In genomic region chr10:102247724-102248123, GRCh38 we compare ENCODE assay signal across 15 cellular contexts. TPM values are rescaled to one million over a fixed set of nuclear protein-coding genes. Genes with fewer than 3 reads are reported as not detected.
DNase-seq lines count a peak whose midpoint lies in the region; ATAC-seq and TF ChIP-seq lines count a peak whose summit lies in the region.
"Had no signal": no experiment of that assay in that cellular context is flagged by ENCODE, and none has a peak within 500 bp of the region (broad histone marks: within the 10 kb centered on the region; RNA-seq: fewer than 3 reads in every experiment).

No MANE protein-coding gene starts in this region.

- no peak for TF ChIP-seq POLR2A in stomach (IDR thresholded peaks at IDR 0.05)

- H3K27ac ChIP-seq in ACC112 (ENCODE audit: low read depth, low read length) (no peak overlapping the region), stomach (no peak overlapping the region)
- H3K27ac ChIP-seq: HL-60 had no signal

- peaks cover 6% of the 10 kb centered on the region; the same call in 1 of the 2 replicates for H3K36me3 ChIP-seq in ACC112 (ENCODE audit: insufficient read depth, low read length)
- H3K36me3 ChIP-seq in GM06990 (ENCODE audit: control insufficient read depth, insufficient read depth, low read length): peaks cover 5% of the 10 kb centered on the region
- peaks cover 0 to 11% (median 3%) of the 10 kb centered on the region in 4 donors for H3K36me3 ChIP-seq in stomach

- POLR2A ChIA-PET in WTC11 (lab: Charles Lee): no interaction called here

- CTCF ChIA-PET in WTC11 (lab: Charles Lee): interaction anchor here (0.8 to 1.7 kb wide), 4 partner anchors 16 to 104 kb away, joined by 3 to 9 read pairs (median 6); no protein-coding TSS in a partner anchor

- H3K9me3 Mint-ChIP-seq in WTC11: no peaks in the 10 kb centered on the region

- no peak for TF ChIP-seq EP300 in stomach (IDR thresholded peaks at IDR 0.05)

- H3K9me3 ChIP-seq in stomach: no peaks in the 10 kb centered on the region
- H3K9me3 ChIP-seq: HAP-1 had no signal

- H2AFZ ChIP-seq in ACC112 (ENCODE audit: low read length, unreplicated experiment): no peak overlapping the region

- H3K27ac Mint-ChIP-seq in WTC11: peak overlapping the region; percentile 6; the same call in 1 of the 2 replicates

- TF ChIP-seq CTCF in GM06990 (IDR thresholded peaks at IDR 0.05; ENCODE audit: insufficient read depth, low read length, poor library complexity, severe bottlenecking) (no peak), WTC11 (IDR thresholded peaks at IDR 0.05) (no peak), stomach (IDR thresholded peaks at IDR 0.05) (no peak)

- ATAC-seq in WTC11: no peak

- intact Hi-C loops in stomach (cut with DNase I; ENCODE audit: low total_unique reads): no loop called here

- H3K36me3 Mint-ChIP-seq in WTC11: no peaks in the 10 kb centered on the region

- DNase-seq in GM06990 (ENCODE audit: extremely low read depth, insufficient read length) (no peak), WTC11 (ENCODE audit: low spot score) (no peak), medulla oblongata (ENCODE audit: extremely low spot score) (peak; percentile 47), NCI-H524 treated with DMSO at 0.1 percent for 48 hours (lab: John Stamatoyannopoulos, UW) (no peak), stomach (no peak), kidney glomerular epithelial cell (lab: John Stamatoyannopoulos, UW) (no peak), HUDEP-2 (lab: John Stamatoyannopoulos, UW; ENCODE audit: unreplicated experiment in 76 of 76) (no peak)
- DNase-seq: aorta, DMS153, NCI-H226 had no signal

- H3K27me3 Mint-ChIP-seq in WTC11 (ENCODE audit: low read depth): peaks cover 20% of the 10 kb centered on the region

- H3K27me3 ChIP-seq in ACC112 (ENCODE audit: insufficient read depth, low read length): no peaks in the 10 kb centered on the region
- H3K27me3 ChIP-seq in GM06990 (replicated peaks; ENCODE audit: control insufficient read depth, insufficient read depth, low read length): no peaks in the 10 kb centered on the region
- H3K27me3 ChIP-seq in stomach: no peaks in the 10 kb centered on the region

- H3K4me1 ChIP-seq in ACC112 (ENCODE audit: control insufficient read depth, insufficient read depth, low read length, unreplicated experiment): peaks cover 39% of the 10 kb centered on the region
- peaks cover 20 to 64% (median 46%) of the 10 kb centered on the region in 4 donors for H3K4me1 ChIP-seq in stomach

- peak overlapping the region; percentile 100; the same call in 1 of the 2 replicates for H3K4me3 Mint-ChIP-seq in WTC11

- peaks cover 28% of the 10 kb centered on the region for H3K4me1 Mint-ChIP-seq in WTC11

- peaks cover 64% of the 10 kb centered on the region for H3K79me2 ChIP-seq in ACC112 (ENCODE audit: control insufficient read depth, insufficient read depth, low read length, unreplicated experiment)

- H3K4me3 ChIP-seq in ACC112 (ENCODE audit: low read depth, low read length): peak overlapping the region; percentile 85
- H3K4me3 ChIP-seq in GM06990 (replicated peaks; ENCODE audit: low read depth, low read length): peak overlapping the region; percentile 99; the same call in 1 of the 2 replicates
- peak overlapping the region in 1 of 4 donors; percentile 74 for H3K4me3 ChIP-seq in stomach
- H3K4me3 ChIP-seq: HAP-1, lung had no signal

TF ChIP-seq in WTC11, 78 proteins besides CTCF, POLR2A, EP300 and RAD21:
- TF ChIP-seq FOXP4 (CRISPR knock-in tag; IDR thresholded peaks at IDR 0.05) (no peak), ZSCAN18 (CRISPR knock-in tag; IDR thresholded peaks at IDR 0.05) (no peak), TP53 (CRISPR knock-in tag; IDR thresholded peaks at IDR 0.05) (no peak), GABPB1 (CRISPR knock-in tag; IDR thresholded peaks at IDR 0.05) (no peak), TCF7 (CRISPR knock-in tag; IDR thresholded peaks at IDR 0.05; ENCODE audit: low read depth) (no peak), ZNF512 (CRISPR knock-in tag; IDR thresholded peaks at IDR 0.05; ENCODE audit: borderline replicate concordance) (no peak), SOX15 (CRISPR knock-in tag; IDR thresholded peaks at IDR 0.05) (no peak), ZNF232 (CRISPR knock-in tag; IDR thresholded peaks at IDR 0.05) (no peak), CREM (CRISPR knock-in tag; IDR thresholded peaks at IDR 0.05) (no peak)
TF ChIP-seq in WTC11: peak in this region for 0.

RNA-seq across cellular contexts. Expression of gene GBF1, which starts 2.4 kb away (rescaled TPM):
- total RNA-seq in WTC11 (2021) (29.8 to 32.4 TPM (median 32.1 TPM) in 3 replicates), stomach (10 to 100 TPM; 21.7 to 47.3 (median 35.8) TPM)
- 1 to 10 TPM; 5.7 to 8.0 (median 7.9) TPM for polyA plus RNA-seq in stomach

RNA-seq across cellular contexts. Expression of gene PITX3, which starts 6.4 kb away (rescaled TPM):
- total RNA-seq in WTC11 (2021): 0.32 to 0.81 TPM (median 0.48 TPM) in 3 replicates
- total RNA-seq in stomach: not detected
- polyA plus RNA-seq in stomach: not detected
- total RNA-seq: aorta, lung had no signal

RNA-seq across cellular contexts. Expression of gene ELOVL3, which starts 21.6 kb away (rescaled TPM):
- total RNA-seq in WTC11 (2021): 0.17 to 0.46 TPM (median 0.34 TPM) in 3 replicates
- total RNA-seq in stomach: not detected
- under 1 TPM in 2 of 3 donors, not detected in 1; 0.20 to 0.31 TPM for polyA plus RNA-seq in stomach
- total RNA-seq: aorta, urinary bladder had no signal
- polyA plus RNA-seq: aorta had no signal
